ENCODE assay signal across 11 cellular contexts in genomic region chr13:110415669-110416068, GRCh38.
DNase-seq lines count a peak whose midpoint lies in the region; ATAC-seq and TF ChIP-seq lines count a peak whose summit lies in the region.
"Had no signal": no experiment of that assay in that cellular context is flagged by ENCODE, and none has a peak within 500 bp of the region (broad histone marks: within the 10 kb centered on the region; RNA-seq: fewer than 3 reads in every experiment).

No MANE protein-coding gene starts in this region.

- TF ChIP-seq EP300 in stomach (IDR thresholded peaks at IDR 0.05), result no peak

- no peaks in the 10 kb centered on the region for H3K36me3 ChIP-seq in WERI-Rb-1
- no peaks in the 10 kb centered on the region for H3K36me3 ChIP-seq in left ventricle myocardium inferior
- no peaks in the 10 kb centered on the region for H3K36me3 ChIP-seq in stomach

- H3K27ac ChIP-seq in WERI-Rb-1, result no peak overlapping the region
- peak overlapping the region; percentile 88 for H3K27ac ChIP-seq in left ventricle myocardium inferior (replicated peaks)
- H3K27ac ChIP-seq in stomach, result peak overlapping the region in 4 of 5 donors; percentile 69 to 92 (median 81)

- no peaks in the 10 kb centered on the region for H3K9me3 ChIP-seq in WERI-Rb-1 (ENCODE audit: severe bottlenecking)
- no peaks in the 10 kb centered on the region for H3K9me3 ChIP-seq in left ventricle myocardium inferior (replicated peaks)
- H3K9me3 ChIP-seq in stomach, result no peaks in the 10 kb centered on the region

- peak; percentile 61 for DNase-seq in NCI-H146 (lab: John Stamatoyannopoulos, UW)
- no peak for DNase-seq in NCI-H146 treated with DMSO at 0.1 percent for 48 hours (lab: John Stamatoyannopoulos, UW; ENCODE audit: unreplicated experiment)
- DNase-seq in WERI-Rb-1, result peak; percentile 46
- DNase-seq in left ventricle myocardium inferior, result no peak
- no peak for DNase-seq in stomach
- DNase-seq in C1 segment of cervical spinal cord (lab: John Stamatoyannopoulos, UW), result no peak
- DNase-seq: activated CD4-positive, alpha-beta T cell treated with anti-CD3 and anti-CD28 coated beads for 1 hour; anterior cingulate cortex; NCI-H526 treated with DMSO at 0.1 percent for 48 hours had no signal

- 77 to 90% (median 81%) methylated on average over 8 of the region's 8 CpGs for WGBS in stomach, 5 donors

- intact Hi-C loops in left ventricle myocardium inferior (cut with micrococcal nuclease), result loop anchor here (10.0 kb wide), 1 partner anchor 111 kb away; the partner anchor contains the start of genes COL4A1 and COL4A2
- intact Hi-C loops in stomach (cut with DNase I; ENCODE audit: low total_unique reads), result no loop called here

- no peak for TF ChIP-seq POLR2A in stomach (IDR thresholded peaks at IDR 0.05)

- no peak overlapping the region for H3K4me3 ChIP-seq in WERI-Rb-1 (ENCODE audit: low read depth, low read length)
- H3K4me3 ChIP-seq in left ventricle myocardium inferior, result no peak overlapping the region
- no peak overlapping the region for H3K4me3 ChIP-seq in stomach

- H3K27me3 ChIP-seq in WERI-Rb-1 (ENCODE audit: insufficient read depth, low read depth, severe bottlenecking) (no peaks in the 10 kb centered on the region), left ventricle myocardium inferior (ENCODE audit: low read depth) (no peaks in the 10 kb centered on the region), stomach (no peaks in the 10 kb centered on the region)

- peaks cover 95% of the 10 kb centered on the region for H3K4me1 ChIP-seq in left ventricle myocardium inferior
- H3K4me1 ChIP-seq in stomach, result peaks cover 6 to 55% (median 42%) of the 10 kb centered on the region in 4 donors

- peak; percentile 35; the same call in 1 of the 2 replicates for TF ChIP-seq CTCF in WERI-Rb-1 (IDR thresholded peaks at IDR 0.05; ENCODE audit: low read depth, low read length)
- no peak for TF ChIP-seq CTCF in left ventricle myocardium inferior (IDR thresholded peaks at IDR 0.05; ENCODE audit: borderline replicate concordance)
- TF ChIP-seq CTCF in stomach (IDR thresholded peaks at IDR 0.05), result no peak

- ATAC-seq in GM19324 (IDR thresholded peaks at IDR 0.05; ENCODE audit: low FRiP score, unreplicated experiment), result no peak
- no peak for ATAC-seq in GM21723 (IDR thresholded peaks at IDR 0.05; ENCODE audit: unreplicated experiment)

Comparison
In these comparisons a context has a peak if more than half of its experiments do, and no peak if none do; other contexts are left out.
1. DNase-seq: peak in NCI-H146 (single experiment) and WERI-Rb-1 (single experiment); none in NCI-H146 treated with DMSO at 0.1 percent for 48 hours (single experiment), left ventricle myocardium inferior (single experiment), stomach (single experiment) and C1 segment of cervical spinal cord (0 of 14).